2 cellular contexts compared by ENCODE assay signal in genomic region chr10:112912441-112912911, GRCh38.
TF ChIP-seq lines count a peak whose summit lies in the region.

No MANE protein-coding gene starts in this region.

TF ChIP-seq in HCT116, 20 proteins besides CTCF, POLR2A, EP300 and RAD21:
- TF ChIP-seq ELF1 (IDR thresholded peaks at IDR 0.05; ENCODE audit: borderline replicate concordance, low read depth) (no peak), MAX (IDR thresholded peaks at IDR 0.05) (no peak), TCF7L2 (IDR thresholded peaks at IDR 0.05; ENCODE audit: borderline replicate concordance, extremely low read depth, insufficient read depth, insufficient read length) (peak; percentile 88), SRF (IDR thresholded peaks at IDR 0.05; ENCODE audit: low read depth) (no peak; the same call in 1 of the 2 replicates), FOSL1 (IDR thresholded peaks at IDR 0.05; ENCODE audit: low read depth) (peak; percentile 66), YY1 (IDR thresholded peaks at IDR 0.05; ENCODE audit: extremely low read depth, insufficient replicate concordance, low read depth, low read length) (no peak), EGR1 (IDR thresholded peaks at IDR 0.05; ENCODE audit: low read depth) (no peak), ZFX (IDR thresholded peaks at IDR 0.05) (no peak), EZH2 (IDR thresholded peaks at IDR 0.05) (no peak), EZH2phosphoT487 (IDR thresholded peaks at IDR 0.05; ENCODE audit: borderline replicate concordance) (no peak), SIN3A (IDR thresholded peaks at IDR 0.05; ENCODE audit: low read depth) (no peak), SP1 (IDR thresholded peaks at IDR 0.05; ENCODE audit: low read depth) (no peak), ZBTB33 (IDR thresholded peaks at IDR 0.05; ENCODE audit: extremely low read depth, insufficient replicate concordance, low read length) (no peak), REST (IDR thresholded peaks at IDR 0.05; ENCODE audit: low read depth) (no peak), CEBPB (IDR thresholded peaks at IDR 0.05; ENCODE audit: low read depth) (0 out of 2 replicates have a peak, but pooled peaks have one; percentile 25), ZNF274 (IDR thresholded peaks at IDR 0.05; ENCODE audit: low read depth, low read length) (no peak), CBX3 (IDR thresholded peaks at IDR 0.05; ENCODE audit: low read depth) (no peak; the same call in 1 of the 2 replicates), ATF3 (IDR thresholded peaks at IDR 0.05) (no peak), JUND (IDR thresholded peaks at IDR 0.05) (peak; percentile 68), POLR2AphosphoS5 (IDR thresholded peaks at IDR 0.05; ENCODE audit: low read depth, low read length) (no peak)
TF ChIP-seq in HCT116: peak in this region for 4.

TF ChIP-seq in K562, 482 proteins besides CTCF, POLR2A, EP300 and RAD21 (continues in another document):
- TF ChIP-seq GABPB1 (CRISPR knock-in tag; IDR thresholded peaks at IDR 0.05) (peak; percentile 74), ZBTB49 (CRISPR knock-in tag; IDR thresholded peaks at IDR 0.05; ENCODE audit: borderline replicate concordance) (no peak), ATF7 (IDR thresholded peaks at IDR 0.05) (peak; percentile 53; the same call in 1 of the 2 replicates), CBFB (CRISPR knock-in tag; IDR thresholded peaks at IDR 0.05) (no peak), ZNF445 (CRISPR knock-in tag; IDR thresholded peaks at IDR 0.05; ENCODE audit: low read depth) (no peak), ZNF239 (CRISPR knock-in tag; IDR thresholded peaks at IDR 0.05) (no peak), SLC30A9 (CRISPR knock-in tag; IDR thresholded peaks at IDR 0.05) (no peak), ZC3H11A (IDR thresholded peaks at IDR 0.05; ENCODE audit: low read depth, low read length) (no peak), ZNF263 (CRISPR knock-in tag; IDR thresholded peaks at IDR 0.05; ENCODE audit: borderline replicate concordance) (no peak), ZNF395 (CRISPR knock-in tag; IDR thresholded peaks at IDR 0.05) (0 out of 2 replicates have a peak, but pooled peaks have one; percentile 53), XRCC3 (IDR thresholded peaks at IDR 0.05) (no peak), L3MBTL2 (IDR thresholded peaks at IDR 0.05) (peak; percentile 22; the same call in 1 of the 2 replicates), HMG20B (CRISPR knock-in tag; IDR thresholded peaks at IDR 0.05) (no peak), GABPA (tag; conservative IDR thresholded peaks at IDR 0.05; ENCODE audit: low read depth) (peak; percentile 77), ZC3H4 (CRISPR knock-in tag; IDR thresholded peaks at IDR 0.05; ENCODE audit: borderline replicate concordance) (no peak), ILF3 (IDR thresholded peaks at IDR 0.05; ENCODE audit: borderline replicate concordance) (no peak), CBFA2T3 (IDR thresholded peaks at IDR 0.05) (no peak), IRF2 (CRISPR knock-in tag; IDR thresholded peaks at IDR 0.05) (no peak), ZMIZ1 (IDR thresholded peaks at IDR 0.05; ENCODE audit: low read depth in 2 of 2, low read length in 2 of 2) (no peak), SMARCA5 (IDR thresholded peaks at IDR 0.05) (no peak), PHF21A (IDR thresholded peaks at IDR 0.05; ENCODE audit: borderline replicate concordance, low read depth) (no peak), STAT6 (CRISPR knock-in tag; IDR thresholded peaks at IDR 0.05) (no peak), CCAR2 (IDR thresholded peaks at IDR 0.05; ENCODE audit: low read depth, low read length) (no peak), ZNF12 (CRISPR knock-in tag; IDR thresholded peaks at IDR 0.05) (no peak), JUNB (CRISPR knock-in tag; conservative IDR thresholded peaks at IDR 0.05) (peak; percentile 62), MITF (IDR thresholded peaks at IDR 0.05) (no peak), NFYB (IDR thresholded peaks at IDR 0.05; ENCODE audit: extremely low read depth, insufficient read length) (no peak), GTF2F1 (IDR thresholded peaks at IDR 0.05; ENCODE audit: low read depth, low read length) (no peak), GABPB2 (CRISPR knock-in tag; conservative IDR thresholded peaks at IDR 0.05) (no peak), PHF8 (IDR thresholded peaks at IDR 0.05; ENCODE audit: borderline replicate concordance, low read length) (no peak), SREBF2 (CRISPR knock-in tag; IDR thresholded peaks at IDR 0.05) (no peak), MAFG (tag; conservative IDR thresholded peaks at IDR 0.05) (no peak), ZNF586 (CRISPR knock-in tag; conservative IDR thresholded peaks at IDR 0.05) (no peak), ZNF124 (CRISPR knock-in tag; IDR thresholded peaks at IDR 0.05) (no peak), ATF3 (IDR thresholded peaks at IDR 0.05) (peak; percentile 88), ATF3 (CRISPR knock-in tag; conservative IDR thresholded peaks at IDR 0.05) (no peak), NFE2 (IDR thresholded peaks at IDR 0.05; ENCODE audit: low read depth) (no peak), ZNF639 (CRISPR knock-in tag; conservative IDR thresholded peaks at IDR 0.05 in 1 of 2, IDR thresholded peaks at IDR 0.05 in 1 of 2) (no peak), NCOA1 (IDR thresholded peaks at IDR 0.05; ENCODE audit: low read depth) (no peak), GMEB1 (CRISPR knock-in tag; IDR thresholded peaks at IDR 0.05) (no peak), ZNF174 (CRISPR knock-in tag; IDR thresholded peaks at IDR 0.05) (no peak), SNAPC5 (CRISPR knock-in tag; IDR thresholded peaks at IDR 0.05) (no peak), U2AF2 (optimal IDR thresholded peaks at IDR 0.05; ENCODE audit: low read depth, low read length) (no peak), C11orf30 (IDR thresholded peaks at IDR 0.05; ENCODE audit: low read depth) (no peak)
